In the genomic region with DNA sequence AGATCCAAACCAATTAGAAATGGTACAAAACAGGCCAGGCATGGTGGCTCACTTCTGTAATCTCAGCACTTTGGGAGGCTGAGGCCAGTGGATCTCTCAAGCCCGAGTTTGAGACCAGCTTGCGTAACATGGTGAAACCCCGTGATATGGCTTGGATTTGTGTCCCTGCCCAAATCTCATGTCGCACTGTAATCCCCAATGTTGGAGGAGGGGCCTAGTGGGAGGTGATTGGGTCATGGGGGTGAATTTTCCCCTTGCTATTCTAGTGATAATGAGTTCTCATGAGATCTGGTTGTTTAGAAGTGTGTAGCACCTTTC, we compare ENCODE assay signal across 31 cellular contexts. TPM values are rescaled to one million over a fixed set of nuclear protein-coding genes. Genes with fewer than 3 reads are reported as not detected.
"Had no signal": no experiment of that assay in that cellular context is flagged by ENCODE, and none has a peak within 500 bp of the region (broad histone marks: within the 10 kb centered on the region; RNA-seq: fewer than 3 reads in every experiment).

No MANE protein-coding gene starts in this region.

- H3K4me1 Mint-ChIP-seq: naive thymus-derived CD4-positive, alpha-beta T cell had no signal

- H3K27me3 ChIP-seq: colonic mucosa, gastrocnemius medialis, hepatocyte, left lung, ovary, spleen, suprapubic skin, transverse colon, upper lobe of right lung, uterus had no signal

- H3K4me3 ChIP-seq: colonic mucosa, gastrocnemius medialis, heart left ventricle, hepatocyte, left lung, ovary, psoas muscle, skin epidermis, spleen, suprapubic skin, transverse colon, upper lobe of right lung, uterus had no signal

- FAIRE-seq: islet of Langerhans had no signal

- H3K27me3 Mint-ChIP-seq: stimulated activated naive B cell treated with anti-CD40 and anti-IgM and Interleukin-4, amounts not matched to agents 10 μg/mL and 1 μg/mL and 100 μg/mL, for 72 hours had no signal

- H3K4me3 Mint-ChIP-seq: dendritic cell treated with granulocyte-macrophage colony-stimulating factor and Interleukin-4, amounts not matched to agents 40 ng/mL and 50 ng/mL, for 4 days; endodermal cell; naive thymus-derived CD4-positive, alpha-beta T cell; nephron; stimulated activated naive B cell treated with anti-CD40 and anti-IgM and Interleukin-4, amounts not matched to agents 10 μg/mL and 1 μg/mL and 100 μg/mL, for 72 hours; stimulated activated naive CD8-positive, alpha-beta T cell treated with anti-CD3 and anti-CD28 coated beads, Interleukin-15, Interleukin-2, amounts not matched to agents 100 ng/mL and 50 ng/mL, for 24 hours had no signal

- H3K4me2 ChIP-seq: hepatocyte had no signal

- ATAC-seq: esophagus mucosa; gastrocnemius medialis; heart left ventricle; left cardiac atrium; left lung; naive thymus-derived CD4-positive, alpha-beta T cell; psoas muscle; right cardiac atrium; upper lobe of right lung had no signal

- H3K4me1 ChIP-seq: colonic mucosa, gastrocnemius medialis, heart left ventricle, left lung, psoas muscle, suprapubic skin, transverse colon, upper lobe of right lung, uterus had no signal

- DNase-seq: colonic mucosa; effector CD8-positive, alpha-beta T cell; endodermal cell; foreskin fibroblast; gastrocnemius medialis; heart left ventricle; left cardiac atrium; left lung; mesendoderm; midbrain; naive thymus-derived CD4-positive, alpha-beta T cell; occipital lobe; ovary; posterior cingulate gyrus; psoas muscle; right cardiac atrium; spleen; stimulated activated CD4-positive, alpha-beta T cell treated with anti-CD3 and anti-CD28 coated beads, Interleukin-4, amount 100 ng/mL, for 4 hours; stimulated activated naive B cell treated with anti-CD40 and anti-IgM and Interleukin-4, amounts not matched to agents 10 μg/mL and 1 μg/mL and 100 μg/mL, for 72 hours; transverse colon; uterus had no signal

- H3K9me3 ChIP-seq: colonic mucosa, gastrocnemius medialis, suprapubic skin, transverse colon, upper lobe of right lung, uterus had no signal

- H3K36me3 ChIP-seq: colonic mucosa, gastrocnemius medialis, heart left ventricle, left lung, ovary, spleen, suprapubic skin, transverse colon, upper lobe of right lung, uterus had no signal

- H3K27ac Mint-ChIP-seq: dendritic cell treated with granulocyte-macrophage colony-stimulating factor and Interleukin-4, amounts not matched to agents 40 ng/mL and 50 ng/mL, for 4 days; endodermal cell; naive thymus-derived CD4-positive, alpha-beta T cell; nephron; stimulated activated naive B cell treated with anti-CD40 and anti-IgM and Interleukin-4, amounts not matched to agents 10 μg/mL and 1 μg/mL and 100 μg/mL, for 72 hours; stimulated activated naive CD8-positive, alpha-beta T cell treated with anti-CD3 and anti-CD28 coated beads, Interleukin-15, Interleukin-2, amounts not matched to agents 100 ng/mL and 50 ng/mL, for 24 hours had no signal

- H3K27ac ChIP-seq: colonic mucosa, epithelial cell of prostate, gastrocnemius medialis, heart left ventricle, hepatocyte, left lung, ovary, psoas muscle, skin epidermis, spleen, suprapubic skin, transverse colon, upper lobe of right lung, uterus had no signal

- H3K36me3 Mint-ChIP-seq: stimulated activated naive B cell treated with anti-CD40 and anti-IgM and Interleukin-4, amounts not matched to agents 10 μg/mL and 1 μg/mL and 100 μg/mL, for 72 hours had no signal

- H3K9me3 Mint-ChIP-seq: stimulated activated naive CD8-positive, alpha-beta T cell treated with anti-CD3 and anti-CD28 coated beads, Interleukin-15, Interleukin-2, amounts not matched to agents 100 ng/mL and 50 ng/mL, for 24 hours had no signal

- H2AFZ ChIP-seq: hepatocyte had no signal

RNA-seq across cellular contexts. Expression of a gene that starts 7.0 kb away (rescaled TPM):
- polyA plus RNA-seq: naive thymus-derived CD4-positive, alpha-beta T cell had no signal
